In genomic region chr9:136992819-136993369, GRCh38 we compare ENCODE assay signal across 8 cellular contexts. TPM values are rescaled to one million over a fixed set of nuclear protein-coding genes. Genes with fewer than 3 reads are reported as not detected.
DNase-seq lines count a peak whose midpoint lies in the region; ATAC-seq and TF ChIP-seq lines count a peak whose summit lies in the region.

No MANE protein-coding gene starts in this region.

- H3K9me3 Mint-ChIP-seq in CD4-positive, alpha-beta T cell = no peaks in the 10 kb centered on the region

- no peak overlapping the region for H2AFZ ChIP-seq in neuron (ENCODE audit: low read depth, low read length)

- intact Hi-C loops in CD4-positive, alpha-beta T cell (cut with DNase I, micrococcal nuclease) = loop anchor here (1.0 to 5.0 kb wide), 4 partner anchors 14 to 414 kb away; no protein-coding TSS in a partner anchor

- CTCF ChIA-PET in CD4-positive, alpha-beta T cell (lab: Charles Lee) = interaction anchor here (0.8 to 2.4 kb wide), 7 partner anchors 16 to 151 kb away, joined by 3 to 11 read pairs (median 3); partner anchors contain the start of genes AJM1 and NPDC1
- CTCF ChIA-PET in HEK293T (lab: Yijun Ruan, JAX) = interaction anchor here (2.8 kb wide), 1 partner anchor 36 kb away, joined by 14 read pairs; the partner anchor contains the start of gene ABCA2

- DNase-seq in CD4-positive, alpha-beta T cell = no peak
- DNase-seq in NCI-H524 (lab: John Stamatoyannopoulos, UW) (no peak), HEK293T (ENCODE audit: extremely low spot score) (no peak), NCI-H1048 (lab: John Stamatoyannopoulos, UW) (no peak)

- H3K27me3 ChIP-seq in CD4-positive, alpha-beta T cell (ENCODE audit: control insufficient read depth, insufficient read depth, low read length) = no peaks in the 10 kb centered on the region
- H3K27me3 ChIP-seq in ectodermal cell (ENCODE audit: control insufficient read depth, insufficient read depth, low read length, poor library complexity, severe bottlenecking) (peaks cover 38% of the 10 kb centered on the region), neuron (ENCODE audit: insufficient read depth, low read length) (no peaks in the 10 kb centered on the region)

- TF ChIP-seq CTCF in CD4-positive, alpha-beta T cell (IDR thresholded peaks at IDR 0.05) = no peak

- POLR2A ChIA-PET in CD4-positive, alpha-beta T cell (lab: Charles Lee) = interaction anchor here (0.9 to 3.0 kb wide), 13 partner anchors 15 to 185 kb away, joined by 3 to 17 read pairs (median 6); partner anchors contain the start of genes ABCA2, C8G, FBXW5 and RABL6
- POLR2A ChIA-PET in HEK293T (lab: Yijun Ruan, JAX) = interaction anchor here (0.6 to 2.0 kb wide), 16 partner anchors 9 to 94 kb away, joined by 3 to 23 read pairs (median 4); partner anchors contain the start of genes LCNL1, MAN1B1 and PTGDS

- H3K36me3 Mint-ChIP-seq in CD4-positive, alpha-beta T cell (ENCODE audit: low read depth) = peaks cover 8% of the 10 kb centered on the region

- ATAC-seq in CD4-positive, alpha-beta T cell (ENCODE audit: poor library complexity) = no peak
- ATAC-seq in HG03354 (IDR thresholded peaks at IDR 0.05; ENCODE audit: poor library complexity, severe bottlenecking, unreplicated experiment) = no peak

- peaks cover 8% of the 10 kb centered on the region for H3K27me3 Mint-ChIP-seq in CD4-positive, alpha-beta T cell

- H3K9me3 ChIP-seq in CD4-positive, alpha-beta T cell (ENCODE audit: control insufficient read depth, low read length) = no peaks in the 10 kb centered on the region
- H3K9me3 ChIP-seq in KOPT-K1 (ENCODE audit: insufficient read depth, low read length, poor library complexity, severe bottlenecking) (no peaks in the 10 kb centered on the region), ectodermal cell (ENCODE audit: control insufficient read depth, low read length) (no peaks in the 10 kb centered on the region), neuron (ENCODE audit: low read length) (no peaks in the 10 kb centered on the region)

- peaks cover 22% of the 10 kb centered on the region for H3K4me1 ChIP-seq in ectodermal cell (ENCODE audit: control insufficient read depth, insufficient read depth, low read length)
- peaks cover 12% of the 10 kb centered on the region for H3K4me1 ChIP-seq in neuron (ENCODE audit: insufficient read depth, low read length)

- H3K4me3 ChIP-seq in ectodermal cell (ENCODE audit: insufficient read depth, low read depth, low read length) (peak overlapping the region; percentile 78), neuron (ENCODE audit: low read length) (peak overlapping the region; percentile 67)

- WGBS in ectodermal cell, 2 experiments = 43 to 44% methylated on average over 18 of the region's 18 CpGs

- peak overlapping the region; percentile 91 for H3K4me3 Mint-ChIP-seq in CD4-positive, alpha-beta T cell

- H3K36me3 ChIP-seq in KOPT-K1 (ENCODE audit: insufficient read depth, low read length) (peaks cover 13% of the 10 kb centered on the region; the same call in 1 of the 2 replicates), ectodermal cell (ENCODE audit: control insufficient read depth, insufficient read depth, low read length) (no peaks in the 10 kb centered on the region), neuron (ENCODE audit: insufficient read depth, low read length) (peaks cover 12% of the 10 kb centered on the region)

- peak overlapping the region; percentile 82 for H3K27ac Mint-ChIP-seq in CD4-positive, alpha-beta T cell

- H3K4me1 Mint-ChIP-seq in CD4-positive, alpha-beta T cell (ENCODE audit: low read depth) = peaks cover 40% of the 10 kb centered on the region

- H3K27ac ChIP-seq in CD4-positive, alpha-beta T cell (ENCODE audit: low read depth, low read length) = peak overlapping the region; percentile 57
- H3K27ac ChIP-seq in KOPT-K1 (ENCODE audit: low read depth, low read length, poor library complexity, severe bottlenecking) = peak overlapping the region; percentile 86
- H3K27ac ChIP-seq in ectodermal cell (ENCODE audit: insufficient read depth, low read depth, low read length, poor library complexity, severe bottlenecking) = no peak overlapping the region

TF ChIP-seq in HEK293T, 16 proteins besides CTCF, POLR2A, EP300 and RAD21:
- no peak for TF ChIP-seq FOXM1 (IDR thresholded peaks at IDR 0.05; ENCODE audit: borderline replicate concordance)
- no peak for TF ChIP-seq TARDBP (IDR thresholded peaks at IDR 0.05)
- no peak for TF ChIP-seq HDGF (IDR thresholded peaks at IDR 0.05; ENCODE audit: borderline replicate concordance)
- TF ChIP-seq NFRKB (IDR thresholded peaks at IDR 0.05) = no peak
- TF ChIP-seq L3MBTL2 (conservative IDR thresholded peaks at IDR 0.05) = no peak; the same call in 1 of the 2 replicates
- TF ChIP-seq LEF1 (IDR thresholded peaks at IDR 0.05; ENCODE audit: borderline replicate concordance) = no peak
- no peak for TF ChIP-seq SUZ12 (IDR thresholded peaks at IDR 0.05)
- no peak for TF ChIP-seq BHLHE40 (IDR thresholded peaks at IDR 0.05; ENCODE audit: borderline replicate concordance)
- TF ChIP-seq SP1 (IDR thresholded peaks at IDR 0.05) = no peak

RNA-seq across cellular contexts. Expression of gene PAXX, which starts 0.7 kb away (rescaled TPM):
- total RNA-seq in CD4-positive, alpha-beta T cell = 10 to 100 TPM; 67.0 to 67.8 TPM
- polyA plus RNA-seq in ectodermal cell (2013, experiment 1 of 4) = 42.3 TPM
- polyA plus RNA-seq in ectodermal cell (2013, experiment 2 of 4) = 44.4 TPM
- 48.9 TPM for polyA plus RNA-seq in ectodermal cell (2013, experiment 3 of 4)
- polyA plus RNA-seq in ectodermal cell (2013, experiment 4 of 4) = 53.9 TPM

RNA-seq across cellular contexts. Expression of gene CLIC3, which starts 3.5 kb away (rescaled TPM):
- 1 to 10 TPM; 2.1 to 2.8 TPM for total RNA-seq in CD4-positive, alpha-beta T cell
- polyA plus RNA-seq in ectodermal cell (2013, experiment 1 of 4) = not detected
- polyA plus RNA-seq in ectodermal cell (2013, experiment 2 of 4) = not detected
- polyA plus RNA-seq in ectodermal cell (2013, experiment 3 of 4) = not detected
- not detected for polyA plus RNA-seq in ectodermal cell (2013, experiment 4 of 4)

RNA-seq across cellular contexts. Expression of gene LCNL1, which starts 10.1 kb away (rescaled TPM):
- total RNA-seq in CD4-positive, alpha-beta T cell = 1 to 10 TPM in 1 of 2 experiments, under 1 TPM in 1; 0.93 to 1.0 TPM
- polyA plus RNA-seq in ectodermal cell (2013, experiment 1 of 4) = 0.24 TPM
- 0.07 TPM for polyA plus RNA-seq in ectodermal cell (2013, experiment 2 of 4)
- polyA plus RNA-seq in ectodermal cell (2013, experiment 3 of 4) = not detected
- 0.32 TPM for polyA plus RNA-seq in ectodermal cell (2013, experiment 4 of 4)

RNA-seq across cellular contexts. Expression of gene PTGDS, which starts 15.6 kb away (rescaled TPM):
- 10 to 100 TPM; 40.6 to 41.0 TPM for total RNA-seq in CD4-positive, alpha-beta T cell
- not detected for polyA plus RNA-seq in ectodermal cell (2013, experiment 1 of 4)
- polyA plus RNA-seq in ectodermal cell (2013, experiment 2 of 4) = 0.57 TPM
- polyA plus RNA-seq in ectodermal cell (2013, experiment 3 of 4) = 1.0 TPM
- 1.2 TPM for polyA plus RNA-seq in ectodermal cell (2013, experiment 4 of 4)

RNA-seq across cellular contexts. Expression of gene ABCA2, which starts 35.1 kb away (rescaled TPM):
- 10 to 100 TPM; 80.1 to 86.8 TPM for total RNA-seq in CD4-positive, alpha-beta T cell
- 27.9 TPM for polyA plus RNA-seq in ectodermal cell (2013, experiment 1 of 4)
- polyA plus RNA-seq in ectodermal cell (2013, experiment 2 of 4) = 28.4 TPM
- polyA plus RNA-seq in ectodermal cell (2013, experiment 3 of 4) = 29.4 TPM
- 29.3 TPM for polyA plus RNA-seq in ectodermal cell (2013, experiment 4 of 4)
